Comparison of ENCODE assay signal across 8 cellular contexts in genomic region chr16:14303654-14304394, GRCh38.
DNase-seq lines count a peak whose midpoint lies in the region; TF ChIP-seq lines count a peak whose summit lies in the region.

No MANE protein-coding gene starts in this region.

- peak overlapping the region; percentile 32 to 70 (median 35) for H3K27ac Mint-ChIP-seq in nephron

- H3K27ac ChIP-seq in C4-2B (peak overlapping the region; percentile 98), ectodermal cell (ENCODE audit: insufficient read depth, low read depth, low read length, poor library complexity, severe bottlenecking) (no peak overlapping the region)

- H3K4me1 ChIP-seq in ectodermal cell (ENCODE audit: control insufficient read depth, insufficient read depth, low read length), result peaks cover 34% of the 10 kb centered on the region

- peaks cover 41% of the 10 kb centered on the region for H3K4me1 Mint-ChIP-seq in nephron

- DNase-seq in LNCaP clone FGC (ENCODE audit: low read depth), result no peak
- no peak for DNase-seq in HUDEP-2 (lab: John Stamatoyannopoulos, UW; ENCODE audit: unreplicated experiment in 76 of 76)
- no peak for DNase-seq in T-helper 9 cell
- DNase-seq in NCI-H1694 treated with DMSO at 0.1 percent for 48 hours (lab: John Stamatoyannopoulos, UW), result no peak
- no peak for DNase-seq in NCI-H524 (lab: John Stamatoyannopoulos, UW)

- 1 to 4% methylated on average over 28 to 30 of the region's 30 CpGs for WGBS in ectodermal cell, 2 experiments

- H3K36me3 Mint-ChIP-seq in nephron (ENCODE audit: low read depth), result no peaks in the 10 kb centered on the region

- H3K9me3 Mint-ChIP-seq in nephron, result no peaks in the 10 kb centered on the region

- no peak for TF ChIP-seq CTCF in C4-2B (conservative IDR thresholded peaks at IDR 0.05)
- no peak for TF ChIP-seq CTCF in LNCaP clone FGC (IDR thresholded peaks at IDR 0.05; ENCODE audit: control insufficient read depth, extremely low read depth, insufficient read depth)
- TF ChIP-seq CTCF in nephron (IDR thresholded peaks at IDR 0.05; ENCODE audit: unreplicated experiment in 3 of 3), result no peak

- no peaks in the 10 kb centered on the region for H3K9me3 ChIP-seq in ectodermal cell (ENCODE audit: control insufficient read depth, low read length)

- H3K27me3 Mint-ChIP-seq in nephron (ENCODE audit: low read depth), result peaks cover 43% of the 10 kb centered on the region

- peaks cover 20% of the 10 kb centered on the region for H3K27me3 ChIP-seq in ectodermal cell (ENCODE audit: control insufficient read depth, insufficient read depth, low read length, poor library complexity, severe bottlenecking)

- H3K4me3 ChIP-seq in LNCaP clone FGC (ENCODE audit: low read depth, low read length), result peak overlapping the region; percentile 77
- peak overlapping the region; percentile 87 for H3K4me3 ChIP-seq in ectodermal cell (ENCODE audit: insufficient read depth, low read depth, low read length)

- peak overlapping the region; percentile 86 to 94 (median 92) for H3K4me3 Mint-ChIP-seq in nephron

- no peaks in the 10 kb centered on the region for H3K36me3 ChIP-seq in ectodermal cell (ENCODE audit: control insufficient read depth, insufficient read depth, low read length)
